In the genomic region with DNA sequence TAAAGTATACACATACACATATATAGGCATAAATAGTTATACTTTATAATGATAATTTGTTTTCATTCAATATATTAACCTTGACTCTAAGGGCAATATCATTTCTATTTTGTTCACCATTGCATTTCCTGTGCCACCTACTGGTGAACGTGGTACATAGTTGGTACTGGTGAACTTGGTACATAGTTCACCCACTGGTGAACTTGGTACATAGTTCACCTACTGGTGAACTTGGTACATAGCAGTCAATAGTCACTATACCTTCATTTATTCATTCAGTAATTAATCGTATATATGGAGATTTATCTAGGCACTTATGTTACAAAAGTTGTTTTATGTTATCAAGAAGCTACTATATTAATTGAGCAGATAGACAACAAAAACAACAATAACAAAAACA, we compare ENCODE assay signal across 9 cellular contexts.
A peak's percentile ranks its signal among the peaks of the same experiment; 100 is the strongest.
DNase-seq lines count a peak whose midpoint lies in the region; ATAC-seq and TF ChIP-seq lines count a peak whose summit lies in the region.
"Had no signal": no experiment of that assay in that cellular context is flagged by ENCODE, and none has a peak within 500 bp of the region (broad histone marks: within the 10 kb centered on the region; RNA-seq: fewer than 3 reads in every experiment).

No MANE protein-coding gene starts in this region.

- RAD21 ChIA-PET in HCT116 (lab: Charles Lee; ENCODE audit: low non-redundant PET in 1 of 2, low total read pairs in 2 of 2, uncharacterized antibody in 2 of 2, unreplicated experiment in 2 of 2) = no interaction called here

- peaks cover 0 to 6% (median 0%) of the 10 kb centered on the region in 3 donors for H3K36me3 Mint-ChIP-seq in naive thymus-derived CD8-positive, alpha-beta T cell
- H3K36me3 Mint-ChIP-seq in naive thymus-derived CD4-positive, alpha-beta T cell = no peaks in the 10 kb centered on the region
- H3K36me3 Mint-ChIP-seq in natural killer cell treated with Interleukin-12 subunit alpha and Interleukin-12 subunit beta and Interleukin-15 and Interleukin-18, amount 100 ng/mL, for 72 hours = no peaks in the 10 kb centered on the region

- no peak for TF ChIP-seq POLR2A in HCT116 (IDR thresholded peaks at IDR 0.05; ENCODE audit: borderline replicate concordance, extremely low read depth, insufficient read depth, insufficient read length)

- H3K9me2 ChIP-seq in HCT116 (ENCODE audit: insufficient read depth) = no peaks in the 10 kb centered on the region

- no peak for TF ChIP-seq RAD21 in HCT116 (IDR thresholded peaks at IDR 0.05; ENCODE audit: low read depth)

- CTCF ChIA-PET in HCT116 (lab: Charles Lee) = no interaction called here
- CTCF ChIA-PET in naive thymus-derived CD4-positive, alpha-beta T cell (lab: Charles Lee) = no interaction called here

- no peak overlapping the region for H3K27ac Mint-ChIP-seq in naive thymus-derived CD8-positive, alpha-beta T cell
- H3K27ac Mint-ChIP-seq in naive thymus-derived CD4-positive, alpha-beta T cell = no peak overlapping the region
- H3K27ac Mint-ChIP-seq in natural killer cell treated with Interleukin-12 subunit alpha and Interleukin-12 subunit beta and Interleukin-15 and Interleukin-18, amount 100 ng/mL, for 72 hours = no peak overlapping the region

- no peak overlapping the region for H3K9ac ChIP-seq in HCT116 (ENCODE audit: low read length)

- no TSS peak for BruUV-seq in HCT116 (replicated peaks; lab: Mats Ljungman, UMichigan)

- H3K9me3 ChIP-seq in HCT116 (ENCODE audit: control insufficient read depth in 1 of 2, insufficient read depth in 1 of 2, low read depth in 1 of 2, low read length in 2 of 2) = no peaks in the 10 kb centered on the region
- no peaks in the 10 kb centered on the region for H3K9me3 ChIP-seq in naive thymus-derived CD4-positive, alpha-beta T cell (ENCODE audit: control insufficient read depth in 2 of 3, low read length in 3 of 3)

- H3K27ac ChIP-seq in HCT116 (ENCODE audit: low read depth, low read length) = no peak overlapping the region
- no peak overlapping the region for H3K27ac ChIP-seq in naive thymus-derived CD4-positive, alpha-beta T cell (ENCODE audit: low read depth, low read length)

- H3K36me3 ChIP-seq in HCT116 (ENCODE audit: control insufficient read depth in 1 of 2, insufficient read depth in 2 of 2, low read length in 2 of 2) = no peaks in the 10 kb centered on the region
- no peaks in the 10 kb centered on the region for H3K36me3 ChIP-seq in naive thymus-derived CD4-positive, alpha-beta T cell (ENCODE audit: control insufficient read depth in 2 of 3, insufficient read depth in 3 of 3, low read length in 3 of 3)

- no peaks in the 10 kb centered on the region for H4K20me1 ChIP-seq in HCT116 (ENCODE audit: insufficient read depth)

- no peaks in the 10 kb centered on the region for H3K27me3 ChIP-seq in HCT116 (ENCODE audit: insufficient read depth, low read length)
- no peaks in the 10 kb centered on the region for H3K27me3 ChIP-seq in naive thymus-derived CD4-positive, alpha-beta T cell (ENCODE audit: control insufficient read depth in 2 of 2, insufficient read depth in 2 of 2, low read length in 2 of 2)

- TF ChIP-seq CTCF in GM12873 (IDR thresholded peaks at IDR 0.05; ENCODE audit: insufficient read depth, low read depth, low read length, missing control alignments) (peak; percentile 35), HCT116 (IDR thresholded peaks at IDR 0.05 in 2 of 3, conservative IDR thresholded peaks at IDR 0.05 in 1 of 3; ENCODE audit: borderline replicate concordance in 1 of 3, insufficient read depth in 1 of 3, low read depth in 2 of 3, low read length in 2 of 3) (peak; percentile 17 to 60 (median 58); a peak in 5 of 6 replicates), omental fat pad (IDR thresholded peaks at IDR 0.05) (no peak)

- no peaks in the 10 kb centered on the region for H3K4me1 ChIP-seq in HCT116 (ENCODE audit: control insufficient read depth in 1 of 2, insufficient read depth in 2 of 2, low read length in 2 of 2)
- H3K4me1 ChIP-seq in naive thymus-derived CD4-positive, alpha-beta T cell (ENCODE audit: control insufficient read depth in 2 of 2, insufficient read depth in 2 of 2, low read length in 2 of 2) = no peaks in the 10 kb centered on the region

- H3K79me2 ChIP-seq in HCT116 (ENCODE audit: insufficient read depth, low read length) = no peaks in the 10 kb centered on the region

- POLR2A ChIA-PET in HCT116 (lab: Charles Lee) = no interaction called here
- POLR2A ChIA-PET in naive thymus-derived CD8-positive, alpha-beta T cell (lab: Charles Lee) = no interaction called here
- POLR2A ChIA-PET in naive thymus-derived CD4-positive, alpha-beta T cell (lab: Charles Lee) = no interaction called here

- intact Hi-C loops in HCT116 (cut with micrococcal nuclease) = no loop called here
- intact Hi-C loops in naive thymus-derived CD4-positive, alpha-beta T cell (cut with micrococcal nuclease) = no loop called here

- H3K4me3 ChIP-seq in HCT116 (replicated peaks in 1 of 2; ENCODE audit: low read depth in 1 of 2, low read length in 2 of 2) = no peak overlapping the region
- no peak overlapping the region for H3K4me3 ChIP-seq in naive thymus-derived CD4-positive, alpha-beta T cell (ENCODE audit: low read length)

- DNase-seq in HCT116 (ENCODE audit: low read depth, low spot score) = peak; percentile 52
- DNase-seq in NAMALWA (ENCODE audit: low spot score) = peak; percentile 81
- DNase-seq in foreskin melanocyte = peak; percentile 11
- DNase-seq in naive thymus-derived CD8-positive, alpha-beta T cell = no peak
- DNase-seq in omental fat pad (ENCODE audit: low spot score) = no peak
- no peak for DNase-seq in naive thymus-derived CD4-positive, alpha-beta T cell
- no peak for DNase-seq in natural killer cell treated with Interleukin-12 subunit alpha and Interleukin-12 subunit beta and Interleukin-15 and Interleukin-18, amount 100 ng/mL, for 72 hours (ENCODE audit: low spot score)
- DNase-seq: amygdala had no signal

- H3K4me3 Mint-ChIP-seq in naive thymus-derived CD8-positive, alpha-beta T cell = no peak overlapping the region
- no peak overlapping the region for H3K4me3 Mint-ChIP-seq in naive thymus-derived CD4-positive, alpha-beta T cell
- H3K4me3 Mint-ChIP-seq in natural killer cell treated with Interleukin-12 subunit alpha and Interleukin-12 subunit beta and Interleukin-15 and Interleukin-18, amount 100 ng/mL, for 72 hours = no peak overlapping the region

- H2AFZ ChIP-seq in HCT116 (ENCODE audit: low read depth, low read length, poor library complexity, severe bottlenecking) = no peak overlapping the region

- H3K4me1 Mint-ChIP-seq in naive thymus-derived CD8-positive, alpha-beta T cell = no peaks in the 10 kb centered on the region
- no peaks in the 10 kb centered on the region for H3K4me1 Mint-ChIP-seq in naive thymus-derived CD4-positive, alpha-beta T cell
- no peaks in the 10 kb centered on the region for H3K4me1 Mint-ChIP-seq in natural killer cell treated with Interleukin-12 subunit alpha and Interleukin-12 subunit beta and Interleukin-15 and Interleukin-18, amount 100 ng/mL, for 72 hours (ENCODE audit: low read depth in 2 of 2)

- ATAC-seq in HCT116 = peak; percentile 87
- ATAC-seq in naive thymus-derived CD8-positive, alpha-beta T cell = no peak
- ATAC-seq in omental fat pad (ENCODE audit: low FRiP score) = no peak
- ATAC-seq in naive thymus-derived CD4-positive, alpha-beta T cell = no peak
- no peak for ATAC-seq in natural killer cell treated with Interleukin-12 subunit alpha and Interleukin-12 subunit beta and Interleukin-15 and Interleukin-18, amount 100 ng/mL, for 72 hours

- peaks cover 0 to 24% (median 9%) of the 10 kb centered on the region in 9 donors for H3K9me3 Mint-ChIP-seq in naive thymus-derived CD8-positive, alpha-beta T cell
- H3K9me3 Mint-ChIP-seq in naive thymus-derived CD4-positive, alpha-beta T cell = peaks cover 0 to 30% (median 5%) of the 10 kb centered on the region in 11 donors
- peaks cover 18% of the 10 kb centered on the region for H3K9me3 Mint-ChIP-seq in natural killer cell treated with Interleukin-12 subunit alpha and Interleukin-12 subunit beta and Interleukin-15 and Interleukin-18, amount 100 ng/mL, for 72 hours

- no peaks in the 10 kb centered on the region for H3K27me3 Mint-ChIP-seq in naive thymus-derived CD8-positive, alpha-beta T cell
- H3K27me3 Mint-ChIP-seq in naive thymus-derived CD4-positive, alpha-beta T cell = no peaks in the 10 kb centered on the region
- H3K27me3 Mint-ChIP-seq in natural killer cell treated with Interleukin-12 subunit alpha and Interleukin-12 subunit beta and Interleukin-15 and Interleukin-18, amount 100 ng/mL, for 72 hours = no peaks in the 10 kb centered on the region

- H3K4me2 ChIP-seq in HCT116 (ENCODE audit: low read length) = no peak overlapping the region

TF ChIP-seq in HCT116, 20 proteins besides CTCF, POLR2A, EP300 and RAD21:
- no peak for TF ChIP-seq ZFX (IDR thresholded peaks at IDR 0.05)
- TF ChIP-seq, protein P1, sequence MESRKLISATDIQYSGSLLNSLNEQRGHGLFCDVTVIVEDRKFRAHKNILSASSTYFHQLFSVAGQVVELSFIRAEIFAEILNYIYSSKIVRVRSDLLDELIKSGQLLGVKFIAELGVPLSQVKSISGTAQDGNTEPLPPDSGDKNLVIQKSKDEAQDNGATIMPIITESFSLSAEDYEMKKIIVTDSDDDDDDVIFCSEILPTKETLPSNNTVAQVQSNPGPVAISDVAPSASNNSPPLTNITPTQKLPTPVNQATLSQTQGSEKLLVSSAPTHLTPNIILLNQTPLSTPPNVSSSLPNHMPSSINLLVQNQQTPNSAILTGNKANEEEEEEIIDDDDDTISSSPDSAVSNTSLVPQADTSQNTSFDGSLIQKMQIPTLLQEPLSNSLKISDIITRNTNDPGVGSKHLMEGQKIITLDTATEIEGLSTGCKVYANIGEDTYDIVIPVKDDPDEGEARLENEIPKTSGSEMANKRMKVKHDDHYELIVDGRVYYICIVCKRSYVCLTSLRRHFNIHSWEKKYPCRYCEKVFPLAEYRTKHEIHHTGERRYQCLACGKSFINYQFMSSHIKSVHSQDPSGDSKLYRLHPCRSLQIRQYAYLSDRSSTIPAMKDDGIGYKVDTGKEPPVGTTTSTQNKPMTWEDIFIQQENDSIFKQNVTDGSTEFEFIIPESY (IDR thresholded peaks at IDR 0.05; ENCODE audit: extremely low read depth, insufficient replicate concordance, low read length) = no peak
- TF ChIP-seq, protein P2, sequence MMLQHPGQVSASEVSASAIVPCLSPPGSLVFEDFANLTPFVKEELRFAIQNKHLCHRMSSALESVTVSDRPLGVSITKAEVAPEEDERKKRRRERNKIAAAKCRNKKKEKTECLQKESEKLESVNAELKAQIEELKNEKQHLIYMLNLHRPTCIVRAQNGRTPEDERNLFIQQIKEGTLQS (IDR thresholded peaks at IDR 0.05) = no peak
- no peak for TF ChIP-seq TCF7L2 (IDR thresholded peaks at IDR 0.05; ENCODE audit: borderline replicate concordance, extremely low read depth, insufficient read depth, insufficient read length)
TF ChIP-seq in HCT116: peak in this region for 0.

Comparison
In these comparisons a context has a peak if more than half of its experiments do, and no peak if none do; other contexts are left out.
1. CTCF ChIP-seq: peak in GM12873 (single experiment) and HCT116 (3 of 3); none in omental fat pad (0 of 3).
2. DNase-seq: peak in HCT116 (single experiment), NAMALWA (single experiment) and foreskin melanocyte (single experiment); none in naive thymus-derived CD8-positive, alpha-beta T cell (0 of 10), omental fat pad (single experiment), naive thymus-derived CD4-positive, alpha-beta T cell (0 of 9) and natural killer cell treated with Interleukin-12 subunit alpha and Interleukin-12 subunit beta and Interleukin-15 and Interleukin-18, amount 100 ng/mL, for 72 hours (single experiment).